21 cellular contexts compared by ENCODE assay signal in the genomic region with DNA sequence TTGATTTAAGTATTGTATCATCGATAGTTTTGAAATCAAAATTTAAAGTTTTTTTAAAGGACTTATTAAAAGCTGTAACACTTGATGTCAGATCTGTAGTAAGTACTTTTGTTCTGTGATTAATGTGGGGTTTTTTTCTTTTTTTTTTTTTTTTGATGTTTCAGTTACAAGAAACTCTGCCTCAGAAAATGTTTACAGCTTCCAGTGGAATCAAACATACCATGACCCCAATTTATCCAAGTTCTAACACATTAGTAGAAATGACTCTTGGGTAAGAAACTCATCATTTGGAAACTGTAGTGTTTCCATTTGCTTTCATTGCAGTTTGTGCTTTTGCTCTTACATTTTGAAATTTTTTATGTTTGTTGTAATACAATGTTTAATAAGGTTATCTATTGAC.
"Had no signal": no experiment of that assay in that cellular context is flagged by ENCODE, and none has a peak within 500 bp of the region (broad histone marks: within the 10 kb centered on the region; RNA-seq: fewer than 3 reads in every experiment).

No MANE protein-coding gene starts in this region.

- ATAC-seq: left ventricle myocardium superior; lower lobe of right lung; naive thymus-derived CD8-positive, alpha-beta T cell; psoas muscle; right cardiac atrium; stimulated activated naive B cell treated with anti-CD40 and anti-IgM and Interleukin-4, amounts not matched to agents 10 μg/mL and 1 μg/mL and 100 μg/mL, for 72 hours had no signal

- H3K9me3 ChIP-seq: lower lobe of right lung, ovary, psoas muscle, sigmoid colon, spleen, thoracic aorta, tibial nerve, upper lobe of left lung, uterus had no signal

- H3K9me3 Mint-ChIP-seq: naive thymus-derived CD8-positive, alpha-beta T cell; stimulated activated naive B cell treated with anti-CD40 and anti-IgM and Interleukin-4, amounts not matched to agents 10 μg/mL and 1 μg/mL and 100 μg/mL, for 72 hours; stimulated activated naive CD8-positive, alpha-beta T cell treated with anti-CD3 and anti-CD28 coated beads, Interleukin-15, Interleukin-2, amounts not matched to agents 100 ng/mL and 50 ng/mL, for 24 hours had no signal

- H3K27ac ChIP-seq: dorsolateral prefrontal cortex, lower lobe of right lung, ovary, psoas muscle, sigmoid colon, spleen, thoracic aorta, tibial nerve, upper lobe of left lung, uterus had no signal

- H3K36me3 ChIP-seq: ovary, uterus had no signal

- FAIRE-seq: frontal cortex, keratinocyte had no signal

- H3K27ac Mint-ChIP-seq: naive thymus-derived CD8-positive, alpha-beta T cell; stimulated activated naive B cell treated with anti-CD40 and anti-IgM and Interleukin-4, amounts not matched to agents 10 μg/mL and 1 μg/mL and 100 μg/mL, for 72 hours; stimulated activated naive CD8-positive, alpha-beta T cell treated with anti-CD3 and anti-CD28 coated beads, Interleukin-15, Interleukin-2, amounts not matched to agents 100 ng/mL and 50 ng/mL, for 24 hours had no signal

- DNase-seq: dorsolateral prefrontal cortex; effector CD4-positive, alpha-beta T cell; left ventricle myocardium superior; lower lobe of right lung; naive thymus-derived CD8-positive, alpha-beta T cell; occipital lobe; ovary; posterior cingulate gyrus; psoas muscle; right cardiac atrium; sigmoid colon; spleen; stimulated activated CD4-positive, alpha-beta T cell treated with anti-CD3 and anti-CD28 coated beads, Interleukin-4, amount 100 ng/mL, for 4 hours; stimulated activated naive B cell treated with anti-CD40 and anti-IgM and Interleukin-4, amounts not matched to agents 10 μg/mL and 1 μg/mL and 100 μg/mL, for 72 hours; upper lobe of left lung; uterus had no signal

- H3K27me3 ChIP-seq: dorsolateral prefrontal cortex, ovary, sigmoid colon, spleen, tibial nerve, upper lobe of left lung, uterus had no signal

- H3K27me3 Mint-ChIP-seq: naive thymus-derived CD8-positive, alpha-beta T cell; stimulated activated naive B cell treated with anti-CD40 and anti-IgM and Interleukin-4, amounts not matched to agents 10 μg/mL and 1 μg/mL and 100 μg/mL, for 72 hours; stimulated activated naive CD8-positive, alpha-beta T cell treated with anti-CD3 and anti-CD28 coated beads, Interleukin-15, Interleukin-2, amounts not matched to agents 100 ng/mL and 50 ng/mL, for 24 hours had no signal

- H3K4me3 ChIP-seq: dorsolateral prefrontal cortex, lower lobe of right lung, ovary, psoas muscle, sigmoid colon, spleen, thoracic aorta, tibial nerve, upper lobe of left lung, uterus had no signal

- H3K4me1 ChIP-seq: lower lobe of right lung, psoas muscle, sigmoid colon, tibial nerve, uterus had no signal

- H3K4me3 Mint-ChIP-seq: naive thymus-derived CD8-positive, alpha-beta T cell; stimulated activated naive B cell treated with anti-CD40 and anti-IgM and Interleukin-4, amounts not matched to agents 10 μg/mL and 1 μg/mL and 100 μg/mL, for 72 hours; stimulated activated naive CD8-positive, alpha-beta T cell treated with anti-CD3 and anti-CD28 coated beads, Interleukin-15, Interleukin-2, amounts not matched to agents 100 ng/mL and 50 ng/mL, for 24 hours had no signal
